In the genomic region with DNA sequence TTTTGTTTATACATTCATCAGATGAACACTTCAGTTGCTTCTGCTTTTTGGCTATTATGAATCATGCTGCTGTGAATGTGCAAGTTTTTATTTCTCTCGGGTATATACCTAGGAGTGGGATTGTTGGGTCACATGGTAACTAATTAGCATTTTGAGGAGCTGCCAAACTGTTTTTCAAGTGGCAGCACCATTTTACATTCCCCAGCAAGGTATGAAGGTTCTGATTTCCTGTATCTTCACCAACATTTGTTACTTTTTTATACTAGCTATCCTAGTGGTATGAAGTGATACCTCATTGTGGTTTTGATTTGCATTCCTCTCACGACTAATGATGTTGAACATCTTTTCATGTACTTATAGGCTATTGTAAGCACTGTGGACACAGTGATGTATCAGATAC, we compare ENCODE assay signal across 16 cellular contexts. TPM values are rescaled to one million over a fixed set of nuclear protein-coding genes. Genes with fewer than 3 reads are reported as not detected.
DNase-seq lines count a peak whose midpoint lies in the region; ATAC-seq and TF ChIP-seq lines count a peak whose summit lies in the region.
"Had no signal": no experiment of that assay in that cellular context is flagged by ENCODE, and none has a peak within 500 bp of the region (broad histone marks: within the 10 kb centered on the region; RNA-seq: fewer than 3 reads in every experiment).

No MANE protein-coding gene starts in this region.

- intact Hi-C loops in dorsolateral prefrontal cortex (cut with DNase I) = no loop called here

- ATAC-seq in GM18511 (IDR thresholded peaks at IDR 0.05; ENCODE audit: unreplicated experiment) (peak; percentile 69), HG03103 (IDR thresholded peaks at IDR 0.05; ENCODE audit: low read depth, unreplicated experiment) (peak; percentile 68)
- ATAC-seq: natural killer cell treated with Interleukin-12 subunit alpha and Interleukin-12 subunit beta and Interleukin-15 and Interleukin-18, amount 100 ng/mL, for 72 hours had no signal

- peak overlapping the region in 6 of 59 donors; percentile 10 to 41 (median 13) for H3K27ac ChIP-seq in dorsolateral prefrontal cortex
- H3K27ac ChIP-seq: sigmoid colon, upper lobe of left lung, VCaP had no signal

- H3K27me3 ChIP-seq in dorsolateral prefrontal cortex = no peaks in the 10 kb centered on the region
- H3K27me3 ChIP-seq: BE2C, sigmoid colon, upper lobe of left lung had no signal

- H3K4me3 ChIP-seq in dorsolateral prefrontal cortex = no peak overlapping the region
- H3K4me3 ChIP-seq: sigmoid colon, upper lobe of left lung had no signal

- DNase-seq in A172 (ENCODE audit: low spot score) (peak; percentile 29), amniotic epithelial cell (ENCODE audit: low read depth) (peak; percentile 30), SHP77 (lab: John Stamatoyannopoulos, UW) (no peak), dorsolateral prefrontal cortex (no peak), DMS53 (lab: John Stamatoyannopoulos, UW) (no peak), SKM-1 (lab: John Stamatoyannopoulos, UW; ENCODE audit: unreplicated experiment) (no peak)
- DNase-seq: activated T-cell treated with anti-CD3 and anti-CD28 coated beads, Interleukin-2, amount 50 U/mL, for 72 hours; BE2C; GF-D8; NCI-H1694 treated with DMSO at 0.1 percent for 48 hours; sigmoid colon; upper lobe of left lung had no signal

- TF ChIP-seq CTCF in dorsolateral prefrontal cortex (IDR thresholded peaks at IDR 0.05 in 54 of 56, conservative IDR thresholded peaks at IDR 0.05 in 2 of 56; ENCODE audit: low read depth in 1 of 56, partially characterized antibody in 56 of 56) = no peak

RNA-seq across cellular contexts. Expression of gene DYNC1I2, which starts 53.9 kb away (rescaled TPM):
- total RNA-seq in A172 (2014; rRNA removed; shearing (Covaris generic)) = 154 and 181 TPM in 2 replicates
- 100 to 1,000 TPM; 100 to 259 (median 151) TPM for total RNA-seq in dorsolateral prefrontal cortex

Comparison
In these comparisons a context has a peak if more than half of its experiments do, and no peak if none do; other contexts are left out.
1. DNase-seq: peak in A172 (single experiment) and amniotic epithelial cell (single experiment); none in SHP77 (0 of 2), dorsolateral prefrontal cortex (0 of 10), DMS53 (single experiment) and SKM-1 (single experiment).